ENCODE assay signal across 8 cellular contexts in the genomic region with DNA sequence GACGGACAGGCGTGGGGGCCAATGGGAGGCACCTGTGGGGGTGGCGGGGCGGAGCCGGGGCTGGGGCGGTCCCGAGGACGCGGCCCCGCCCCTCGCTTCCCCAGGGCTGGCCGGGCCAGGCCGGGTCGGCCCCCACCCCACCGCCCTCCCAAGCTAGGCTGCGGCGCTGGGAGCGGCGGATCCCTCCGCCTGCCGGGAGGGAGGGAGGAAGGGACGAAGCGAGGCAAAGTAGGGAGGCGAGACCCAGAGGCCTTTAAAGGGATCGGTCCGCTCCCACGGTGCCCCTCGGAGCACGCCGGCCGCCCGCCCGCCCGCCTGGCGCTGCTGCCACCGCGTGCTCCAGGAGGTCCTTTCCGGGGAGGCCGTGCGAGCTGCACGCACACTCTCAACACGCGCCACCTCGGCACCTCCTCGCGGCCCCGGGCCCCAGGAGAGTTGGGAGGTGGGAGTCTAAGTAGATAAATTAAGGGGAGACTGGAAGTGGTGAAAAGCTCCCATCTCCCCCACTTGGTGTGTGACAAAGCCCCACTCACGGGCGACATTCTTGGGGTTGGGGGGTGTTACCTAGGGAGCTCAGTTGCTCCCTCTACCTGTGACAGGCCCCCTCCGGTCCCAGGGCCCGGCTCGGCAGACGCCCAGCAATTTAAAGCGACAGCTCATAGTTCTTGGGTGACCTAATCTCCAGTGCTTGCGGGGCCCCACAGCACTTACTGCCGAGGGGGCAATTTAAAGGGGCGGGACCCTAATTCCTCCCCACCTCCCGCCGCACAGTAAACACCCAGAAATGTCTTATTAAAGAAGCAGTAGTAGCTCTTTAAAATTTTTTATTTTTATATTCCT. TPM values are rescaled to one million over a fixed set of nuclear protein-coding genes. Genes with fewer than 3 reads are reported as not detected.
DNase-seq lines count a peak whose midpoint lies in the region; TF ChIP-seq lines count a peak whose summit lies in the region.

No MANE protein-coding gene starts in this region.

- WGBS in H9 (ENCODE audit: extremely low coverage, insufficient read length, low lambda C conversion rate): no CpG with 5 or more reads among the region's 59 CpGs
- WGBS in stomach, 5 donors: 0 to 1% (median 0%) methylated on average over 33 to 58 of the region's 59 CpGs

- H3K36me3 Mint-ChIP-seq in H9 (ENCODE audit: insufficient read depth in 1 of 3, low read depth in 3 of 3): no peaks in the 10 kb centered on the region
- no peaks in the 10 kb centered on the region for H3K36me3 Mint-ChIP-seq in neural crest cell (ENCODE audit: low read depth)

- H3K27ac ChIP-seq in H9 (ENCODE audit: insufficient read length, low read depth, low read length): no peak overlapping the region
- H3K27ac ChIP-seq in stomach: peak overlapping the region; percentile 99 to 100 (median 100)

- H3K4me1 Mint-ChIP-seq in H9 (peaks cover 66 to 74% of the 10 kb centered on the region in 2 experiments), neural crest cell (peaks cover 67% of the 10 kb centered on the region)

- no peak overlapping the region for H3K4ac ChIP-seq in H9 (ENCODE audit: low read depth, low read length)

- H3K9me3 Mint-ChIP-seq in H9 (no peaks in the 10 kb centered on the region), neural crest cell (no peaks in the 10 kb centered on the region)

- H3K14ac ChIP-seq in H9 (ENCODE audit: insufficient read depth, low read length): peak overlapping the region; percentile 90

- H3K27me3 Mint-ChIP-seq in H9 (ENCODE audit: low read depth) (no peaks in the 10 kb centered on the region), neural crest cell (ENCODE audit: low read depth) (no peaks in the 10 kb centered on the region)

- no peak overlapping the region for H3K56ac ChIP-seq in H9 (ENCODE audit: insufficient read length, low read depth, low read length)

- TF ChIP-seq POLR2A in Raji (IDR thresholded peaks at IDR 0.05; ENCODE audit: insufficient read depth, low read depth, low read length): peak; percentile 77
- TF ChIP-seq POLR2A in stomach (IDR thresholded peaks at IDR 0.05): peak in 2 of 4 donors; percentile 72 to 84

- TF ChIP-seq CTCF in H9 (conservative IDR thresholded peaks at IDR 0.05): peak; percentile 62; the same call in 2 of the 3 replicates
- peak; percentile 63 for TF ChIP-seq CTCF in neural crest cell (conservative IDR thresholded peaks at IDR 0.05)
- peak in 5 of 7 experiments; percentile 26 to 65 (median 50) for TF ChIP-seq CTCF in stomach (IDR thresholded peaks at IDR 0.05)

- H4K20me1 ChIP-seq in H9 (ENCODE audit: control insufficient read depth, insufficient read depth, insufficient read length): no peaks in the 10 kb centered on the region

- intact Hi-C loops in stomach (cut with DNase I; ENCODE audit: low total_unique reads): no loop called here

- H2BK15ac ChIP-seq in H9 (ENCODE audit: low read depth, low read length): no peak overlapping the region

- H3K4me2 ChIP-seq in H9 (ENCODE audit: insufficient read depth, insufficient read length, low read length): peak overlapping the region; percentile 66

- H3K27me3 ChIP-seq in H9 (ENCODE audit: insufficient read depth, low read length) (no peaks in the 10 kb centered on the region), stomach (no peaks in the 10 kb centered on the region)

- no peaks in the 10 kb centered on the region for H3K79me1 ChIP-seq in H9 (ENCODE audit: insufficient read depth, low read depth, low read length, poor library complexity, severe bottlenecking)

- no peak overlapping the region for H2BK20ac ChIP-seq in H9 (ENCODE audit: low read depth, low read length, poor library complexity, severe bottlenecking)

- no peak overlapping the region for H2AK5ac ChIP-seq in H9 (ENCODE audit: insufficient read length, low read length)

- H3T11ph ChIP-seq in H9 (ENCODE audit: low read length): no peak overlapping the region

- H3K4me3 ChIP-seq in stomach: peak overlapping the region; percentile 80 to 95 (median 88)

- H3K79me2 ChIP-seq in H9 (ENCODE audit: insufficient read depth, low read length): peaks cover 13% of the 10 kb centered on the region; the same call in 1 of the 2 replicates

- no peaks in the 10 kb centered on the region; the same call in 1 of the 2 replicates for H3K36me3 ChIP-seq in ES-I3 (ENCODE audit: insufficient read depth, low read length)
- no peaks in the 10 kb centered on the region for H3K36me3 ChIP-seq in stomach

- H3K23me2 ChIP-seq in H9 (ENCODE audit: insufficient read length, low read depth, low read length, poor library complexity, severe bottlenecking): peaks cover 15% of the 10 kb centered on the region

- no peak overlapping the region for H4K91ac ChIP-seq in H9 (ENCODE audit: insufficient read length, low read depth, low read length)

- peak; percentile 17 for TF ChIP-seq EP300 in stomach (IDR thresholded peaks at IDR 0.05)

- H3K9me3 ChIP-seq in ES-I3 (ENCODE audit: control insufficient read depth, insufficient read depth, low read length) (no peaks in the 10 kb centered on the region), H9 (ENCODE audit: control insufficient read depth, low read depth, low read length) (no peaks in the 10 kb centered on the region), stomach (no peaks in the 10 kb centered on the region)

- H3K9ac ChIP-seq in ES-I3 (ENCODE audit: low read depth, low read length) (peak overlapping the region; percentile 95), H9 (ENCODE audit: extremely low read depth, insufficient read length, low read length) (peak overlapping the region; percentile 10)

- no peak overlapping the region for H3K23ac ChIP-seq in H9 (ENCODE audit: insufficient read length, low read depth, low read length)

- peak; percentile 94 for DNase-seq in H9
- peak; percentile 94 for DNase-seq in M059J (ENCODE audit: low read depth)
- DNase-seq in activated effector memory CD4-positive, alpha-beta T cell treated with anti-CD3 and anti-CD28 coated beads, Interleukin-2, amount 50 U/mL, for 16 hours: peak; percentile 96
- peak; percentile 92 for DNase-seq in fibroblast of the conjunctiva (ENCODE audit: low read depth)
- peak; percentile 90 for DNase-seq in neural crest cell (ENCODE audit: low read depth, low spot score)
- DNase-seq in stomach: peak; percentile 95

- H3K4me1 ChIP-seq in ES-I3 (ENCODE audit: insufficient read depth, low read length): peaks cover 48% of the 10 kb centered on the region
- peaks cover 19% of the 10 kb centered on the region for H3K4me1 ChIP-seq in H9 (ENCODE audit: insufficient read depth, low read length)
- H3K4me1 ChIP-seq in stomach: peaks cover 64 to 78% (median 76%) of the 10 kb centered on the region in 4 donors

- H2BK120ac ChIP-seq in H9 (ENCODE audit: low read depth, low read length, poor library complexity, severe bottlenecking): no peak overlapping the region

- no peak overlapping the region for H2AFZ ChIP-seq in H9 (ENCODE audit: low read length)

- H3K4me3 Mint-ChIP-seq in H9 (peak overlapping the region; percentile 86 to 95), neural crest cell (peak overlapping the region; percentile 94)

- H2BK12ac ChIP-seq in H9 (ENCODE audit: insufficient read length, low read depth, low read length): no peak overlapping the region

- no peak overlapping the region for H2BK5ac ChIP-seq in H9 (ENCODE audit: insufficient read length, low read length)

- H3K27ac Mint-ChIP-seq in H9 (peak overlapping the region; percentile 58 to 88 (median 79); a peak in 6 of 7 replicates), neural crest cell (ENCODE audit: unreplicated experiment) (peak overlapping the region; percentile 81)

- peak overlapping the region; percentile 85 for H3K18ac ChIP-seq in H9 (ENCODE audit: insufficient read length, low read depth, low read length)

- H4K8ac ChIP-seq in H9 (replicated peaks; ENCODE audit: insufficient read length, low read depth, low read length): no peak overlapping the region

- no peak overlapping the region for H4K5ac ChIP-seq in H9 (ENCODE audit: insufficient read length, low read depth, low read length)

RNA-seq across cellular contexts. Expression of gene MEF2D, which starts 0.5 kb away (rescaled TPM):
- total RNA-seq in H9 (2021) (18.7 and 20.8 TPM in 2 replicates), neural crest cell (12.2 and 17.3 TPM in 2 replicates), stomach (100 to 1,000 TPM in 1 of 5 donors, 10 to 100 TPM in 4; 14.3 to 136 (median 62.5) TPM)
- total RNA-seq in M059J (2014; rRNA removed; shearing (Covaris generic)): 10.6 and 26.3 TPM in 2 replicates
- polyA plus RNA-seq in stomach: 10 to 100 TPM in 2 of 3 donors, 1 to 10 TPM in 1; 7.7 to 15.6 (median 14.5) TPM
